In the genomic region with DNA sequence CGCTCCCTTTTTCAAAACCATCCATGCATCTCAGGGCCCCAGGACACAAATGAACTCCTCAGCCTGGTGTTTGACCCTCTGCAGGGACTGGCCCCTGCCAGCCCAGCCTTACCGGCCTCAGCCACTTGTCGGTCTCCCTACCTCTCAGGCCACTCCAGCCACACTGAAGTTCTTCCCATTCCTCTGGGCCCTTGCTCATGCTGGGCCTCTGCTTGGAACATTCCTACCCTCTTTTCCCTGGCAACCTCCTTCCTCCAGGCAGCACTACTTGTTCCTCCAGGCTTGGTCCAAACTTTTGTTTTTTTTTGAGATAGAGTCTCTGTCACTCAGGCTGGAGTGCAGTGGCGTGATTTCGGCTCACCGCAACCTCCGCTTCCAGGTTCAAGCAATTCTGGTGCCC, we compare ENCODE assay signal across 1 cellular context.
TF ChIP-seq lines count a peak whose summit lies in the region.

No MANE protein-coding gene starts in this region.

TF ChIP-seq in IMR-90, 13 proteins besides CTCF, POLR2A, EP300 and RAD21:
- TF ChIP-seq, protein P1, sequence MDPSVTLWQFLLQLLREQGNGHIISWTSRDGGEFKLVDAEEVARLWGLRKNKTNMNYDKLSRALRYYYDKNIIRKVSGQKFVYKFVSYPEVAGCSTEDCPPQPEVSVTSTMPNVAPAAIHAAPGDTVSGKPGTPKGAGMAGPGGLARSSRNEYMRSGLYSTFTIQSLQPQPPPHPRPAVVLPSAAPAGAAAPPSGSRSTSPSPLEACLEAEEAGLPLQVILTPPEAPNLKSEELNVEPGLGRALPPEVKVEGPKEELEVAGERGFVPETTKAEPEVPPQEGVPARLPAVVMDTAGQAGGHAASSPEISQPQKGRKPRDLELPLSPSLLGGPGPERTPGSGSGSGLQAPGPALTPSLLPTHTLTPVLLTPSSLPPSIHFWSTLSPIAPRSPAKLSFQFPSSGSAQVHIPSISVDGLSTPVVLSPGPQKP (IDR thresholded peaks at IDR 0.05; ENCODE audit: borderline replicate concordance, low read depth, low read length): no peak
- TF ChIP-seq RCOR1 (IDR thresholded peaks at IDR 0.05; ENCODE audit: insufficient replicate concordance, low read length) (no peak), MAFK (IDR thresholded peaks at IDR 0.05; ENCODE audit: low read depth, low read length) (no peak), CHD1 (IDR thresholded peaks at IDR 0.05; ENCODE audit: low read depth, low read length) (no peak), MAZ (IDR thresholded peaks at IDR 0.05; ENCODE audit: borderline replicate concordance, low read depth, low read length) (no peak), MXI1 (IDR thresholded peaks at IDR 0.05; ENCODE audit: borderline replicate concordance, low read depth, low read length) (no peak)
